In the genomic region with DNA sequence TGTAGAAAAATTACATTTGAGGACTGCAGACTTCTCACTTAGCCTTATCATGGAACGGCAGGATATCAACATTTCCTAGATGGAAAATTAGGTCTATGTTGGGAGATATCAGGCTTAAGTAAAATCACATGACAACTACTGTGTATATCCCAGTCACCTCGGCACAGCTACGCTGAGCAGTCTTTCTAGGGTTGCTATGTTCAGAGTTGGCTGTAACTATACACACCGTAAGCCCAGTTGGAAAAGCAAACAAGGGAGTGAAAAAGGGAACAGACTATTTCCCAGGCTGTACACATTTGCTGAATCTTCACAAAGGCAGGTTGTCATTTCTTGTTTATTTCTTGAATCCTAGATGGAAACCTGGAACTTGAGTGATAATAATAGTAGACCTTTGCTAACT, we compare ENCODE assay signal across 10 cellular contexts.
A peak's percentile ranks its signal among the peaks of the same experiment; 100 is the strongest.
DNase-seq lines count a peak whose midpoint lies in the region; ATAC-seq and TF ChIP-seq lines count a peak whose summit lies in the region.
"Had no signal": no experiment of that assay in that cellular context is flagged by ENCODE, and none has a peak within 500 bp of the region (broad histone marks: within the 10 kb centered on the region; RNA-seq: fewer than 3 reads in every experiment).

No MANE protein-coding gene starts in this region.

- H3K9me2 ChIP-seq in GM23248 (ENCODE audit: insufficient read depth) (no peaks in the 10 kb centered on the region), neural cell (ENCODE audit: insufficient read depth, low read length) (no peaks in the 10 kb centered on the region)

- H3K36me3 ChIP-seq in GM23248 (ENCODE audit: low read depth), result no peaks in the 10 kb centered on the region
- H3K36me3 ChIP-seq in neural cell (ENCODE audit: insufficient read depth, low read length), result no peaks in the 10 kb centered on the region

- H3K9ac ChIP-seq in GM23248, result no peak overlapping the region
- H3K9ac ChIP-seq in neural cell (ENCODE audit: low read length), result peak overlapping the region; percentile 4

- ATAC-seq in GM18868 (IDR thresholded peaks at IDR 0.05; ENCODE audit: unreplicated experiment) (no peak), HG02884 (IDR thresholded peaks at IDR 0.05; ENCODE audit: unreplicated experiment) (no peak)
- ATAC-seq: effector memory CD8-positive, alpha-beta T cell had no signal

- WGBS in GM23248 (ENCODE audit: low coverage in 1 of 2, low lambda C conversion rate in 2 of 2, missing lambda C conversion rate in 2 of 2), 2 experiments, result 98 to 100% methylated on average over 4 of the region's 4 CpGs

- no peak overlapping the region for H3K4me3 ChIP-seq in GM23248
- peak overlapping the region; percentile 49 for H3K4me3 ChIP-seq in neural cell (ENCODE audit: low read length)

- H3K27me3 ChIP-seq in GM23248 (replicated peaks; ENCODE audit: insufficient read depth) (no peaks in the 10 kb centered on the region), neural cell (ENCODE audit: insufficient read depth, low read depth, low read length) (no peaks in the 10 kb centered on the region)

- H2AFZ ChIP-seq in GM23248 (no peak overlapping the region), neural cell (ENCODE audit: low read depth, low read length) (no peak overlapping the region)

- in situ Hi-C loops in GM23248 (cut with MboI), result no loop called here

- no peak for TF ChIP-seq RAD21 in neural cell (conservative IDR thresholded peaks at IDR 0.05)

- H4K20me1 ChIP-seq in GM23248 (ENCODE audit: insufficient read depth), result no peaks in the 10 kb centered on the region
- H4K20me1 ChIP-seq in neural cell (ENCODE audit: insufficient read depth), result no peaks in the 10 kb centered on the region

- TF ChIP-seq CTCF in neural cell (IDR thresholded peaks at IDR 0.05; ENCODE audit: poor library complexity, severe bottlenecking), result no peak

- H3K27ac ChIP-seq in GM23248, result peak overlapping the region; percentile 77
- H3K27ac ChIP-seq in neural cell (ENCODE audit: low read length), result peak overlapping the region; percentile 77

- H3K9me3 ChIP-seq in GM23248 (ENCODE audit: low read depth) (no peaks in the 10 kb centered on the region), neural cell (ENCODE audit: low read length) (no peaks in the 10 kb centered on the region)

- H3K79me2 ChIP-seq in GM23248 (ENCODE audit: insufficient read depth), result no peaks in the 10 kb centered on the region
- H3K79me2 ChIP-seq in neural cell (replicated peaks; ENCODE audit: insufficient read depth, low read length), result no peaks in the 10 kb centered on the region

- peak overlapping the region; percentile 52 for H3K4me2 ChIP-seq in GM23248 (ENCODE audit: unreplicated experiment)
- peak overlapping the region; percentile 56 for H3K4me2 ChIP-seq in neural cell (ENCODE audit: low read length)

- DNase-seq in GM23248 (peak; percentile 4), NCI-H69 (lab: John Stamatoyannopoulos, UW) (peak; percentile 87), dermis microvascular lymphatic vessel endothelial cell (ENCODE audit: low read depth in 2 of 2) (peak; percentile 55 to 85), dedifferentiated amniotic fluid mesenchymal stem cell (ENCODE audit: extremely low spot score) (no peak), T-helper 1 cell (no peak)
- DNase-seq: activated CD4-positive, alpha-beta T cell treated with anti-CD3 and anti-CD28 coated beads for 1 hour; effector memory CD8-positive, alpha-beta T cell had no signal

- no peak for TF ChIP-seq EP300 in neural cell (conservative IDR thresholded peaks at IDR 0.05; ENCODE audit: poor library complexity, severe bottlenecking)

- H3F3A ChIP-seq in GM23248 (ENCODE audit: insufficient read depth), result peaks cover 18% of the 10 kb centered on the region
- H3F3A ChIP-seq in neural cell (ENCODE audit: insufficient read depth, low read length, poor library complexity, severe bottlenecking), result no peaks in the 10 kb centered on the region

- H3K4me1 ChIP-seq in GM23248 (ENCODE audit: insufficient read depth), result peaks cover 47% of the 10 kb centered on the region

TF ChIP-seq in neural cell, 6 proteins besides CTCF, POLR2A, EP300 and RAD21:
- TF ChIP-seq TAF1 (IDR thresholded peaks at IDR 0.05; ENCODE audit: low read depth), result no peak
- no peak for TF ChIP-seq POLR2AphosphoS5 (IDR thresholded peaks at IDR 0.05)
- no peak for TF ChIP-seq MXI1 (conservative IDR thresholded peaks at IDR 0.05; ENCODE audit: poor library complexity, severe bottlenecking)
- TF ChIP-seq, protein P1, sequence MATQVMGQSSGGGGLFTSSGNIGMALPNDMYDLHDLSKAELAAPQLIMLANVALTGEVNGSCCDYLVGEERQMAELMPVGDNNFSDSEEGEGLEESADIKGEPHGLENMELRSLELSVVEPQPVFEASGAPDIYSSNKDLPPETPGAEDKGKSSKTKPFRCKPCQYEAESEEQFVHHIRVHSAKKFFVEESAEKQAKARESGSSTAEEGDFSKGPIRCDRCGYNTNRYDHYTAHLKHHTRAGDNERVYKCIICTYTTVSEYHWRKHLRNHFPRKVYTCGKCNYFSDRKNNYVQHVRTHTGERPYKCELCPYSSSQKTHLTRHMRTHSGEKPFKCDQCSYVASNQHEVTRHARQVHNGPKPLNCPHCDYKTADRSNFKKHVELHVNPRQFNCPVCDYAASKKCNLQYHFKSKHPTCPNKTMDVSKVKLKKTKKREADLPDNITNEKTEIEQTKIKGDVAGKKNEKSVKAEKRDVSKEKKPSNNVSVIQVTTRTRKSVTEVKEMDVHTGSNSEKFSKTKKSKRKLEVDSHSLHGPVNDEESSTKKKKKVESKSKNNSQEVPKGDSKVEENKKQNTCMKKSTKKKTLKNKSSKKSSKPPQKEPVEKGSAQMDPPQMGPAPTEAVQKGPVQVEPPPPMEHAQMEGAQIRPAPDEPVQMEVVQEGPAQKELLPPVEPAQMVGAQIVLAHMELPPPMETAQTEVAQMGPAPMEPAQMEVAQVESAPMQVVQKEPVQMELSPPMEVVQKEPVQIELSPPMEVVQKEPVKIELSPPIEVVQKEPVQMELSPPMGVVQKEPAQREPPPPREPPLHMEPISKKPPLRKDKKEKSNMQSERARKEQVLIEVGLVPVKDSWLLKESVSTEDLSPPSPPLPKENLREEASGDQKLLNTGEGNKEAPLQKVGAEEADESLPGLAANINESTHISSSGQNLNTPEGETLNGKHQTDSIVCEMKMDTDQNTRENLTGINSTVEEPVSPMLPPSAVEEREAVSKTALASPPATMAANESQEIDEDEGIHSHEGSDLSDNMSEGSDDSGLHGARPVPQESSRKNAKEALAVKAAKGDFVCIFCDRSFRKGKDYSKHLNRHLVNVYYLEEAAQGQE (IDR thresholded peaks at IDR 0.05; ENCODE audit: borderline replicate concordance), result no peak
- no peak for TF ChIP-seq EZH2 (IDR thresholded peaks at IDR 0.05; ENCODE audit: borderline replicate concordance, insufficient read depth, low read length, poor library complexity, severe bottlenecking)
- TF ChIP-seq SMC3 (conservative IDR thresholded peaks at IDR 0.05; ENCODE audit: poor library complexity), result no peak

Comparison
In these comparisons a context has a peak if more than half of its experiments do, and no peak if none do; other contexts are left out.
1. DNase-seq: peak in GM23248 (single experiment), NCI-H69 (single experiment) and dermis microvascular lymphatic vessel endothelial cell (2 of 2); none in dedifferentiated amniotic fluid mesenchymal stem cell (single experiment) and T-helper 1 cell (0 of 5).